Comparison of ENCODE assay signal across 23 cellular contexts in genomic region chr2:29456429-29456828, GRCh38.
"Had no signal": no experiment of that assay in that cellular context is flagged by ENCODE, and none has a peak within 500 bp of the region (broad histone marks: within the 10 kb centered on the region; RNA-seq: fewer than 3 reads in every experiment).

No MANE protein-coding gene starts in this region.

- H3K27ac ChIP-seq: hepatocyte, left ventricle myocardium inferior, neural progenitor cell, neutrophil, parathyroid adenoma, right atrium auricular region, spleen, suprapubic skin, thoracic aorta, tibial artery, upper lobe of right lung had no signal

- H3K4me3 ChIP-seq: hepatocyte, left ventricle myocardium inferior, lung, neural progenitor cell, right atrium auricular region, spleen, suprapubic skin, thoracic aorta, tibial artery, upper lobe of right lung had no signal

- H3K79me2 ChIP-seq: hepatocyte, parathyroid adenoma had no signal

- ATAC-seq: natural killer cell; stimulated activated effector memory CD8-positive, alpha-beta T cell treated with anti-CD3 and anti-CD28 coated beads, Interleukin-12 subunit alpha, Interleukin-12 subunit beta, amount 100 ng/mL, for 72 hours; upper lobe of right lung had no signal

- H3K27me3 ChIP-seq: hepatocyte, neural progenitor cell, neutrophil, right atrium auricular region, spleen, tibial artery, upper lobe of right lung had no signal

- H2AFZ ChIP-seq: hepatocyte, neural progenitor cell, parathyroid adenoma had no signal

- H3K9me3 ChIP-seq: left ventricle myocardium inferior, neutrophil, right atrium auricular region, spleen, suprapubic skin, thoracic aorta, tibial artery, upper lobe of right lung had no signal

- H3K4me1 ChIP-seq: left ventricle myocardium inferior, parathyroid adenoma, right atrium auricular region, spleen, suprapubic skin, tibial artery, upper lobe of right lung had no signal

- H3K9ac ChIP-seq: neural progenitor cell, parathyroid adenoma had no signal

- H3K4me2 ChIP-seq: hepatocyte, neural progenitor cell had no signal

- DNase-seq: islet precursor cell; left ventricle myocardium inferior; mesendoderm; naive B cell; natural killer cell; nephron progenitor cell; occipital lobe; small intestine; spleen; stimulated activated CD4-positive, alpha-beta T cell treated with anti-CD3 and anti-CD28 coated beads, Interleukin-4, amount 100 ng/mL, for 24 hours; stimulated activated naive CD4-positive, alpha-beta T cell; tibial artery; upper lobe of right lung had no signal

- FAIRE-seq: small intestine, urothelium cell line had no signal

- H3K36me3 ChIP-seq: left ventricle myocardium inferior, neural progenitor cell, neutrophil, right atrium auricular region, spleen, suprapubic skin, thoracic aorta, tibial artery, upper lobe of right lung had no signal
